In genomic region chr21:38809170-38809878, GRCh38 we compare ENCODE assay signal across 10 cellular contexts. TPM values are rescaled to one million over a fixed set of nuclear protein-coding genes. Genes with fewer than 3 reads are reported as not detected.
DNase-seq lines count a peak whose midpoint lies in the region; ATAC-seq, FAIRE-seq and TF ChIP-seq lines count a peak whose summit lies in the region.
"Had no signal": no experiment of that assay in that cellular context is flagged by ENCODE, and none has a peak within 500 bp of the region (broad histone marks: within the 10 kb centered on the region; RNA-seq: fewer than 3 reads in every experiment).

No MANE protein-coding gene starts in this region.

- SMC1A ChIA-PET in GM12878 (lab: Charles Lee; ENCODE audit: uncharacterized antibody, unreplicated experiment) = interaction anchor here (0.8 to 1.1 kb wide), 4 partner anchors 8 to 22 kb away, joined by 3 read pairs; no protein-coding TSS in a partner anchor

- in situ Hi-C loops in GM12878 (cut with MboI) = no loop called here

- H3K4me2 ChIP-seq in SK-N-SH = peak overlapping the region; percentile 26; the same call in 1 of the 2 replicates
- peak overlapping the region; percentile 31; the same call in 1 of the 2 replicates for H3K4me2 ChIP-seq in GM12878 (ENCODE audit: control insufficient read depth, insufficient read depth)

- POLR2A ChIA-PET in SK-N-SH (lab: Yijun Ruan, JAX) (interaction anchor here (1.1 to 2.4 kb wide), 4 partner anchors 11 to 332 kb away, joined by 3 to 13 read pairs (median 4); no protein-coding TSS in a partner anchor), GM12878 (lab: Charles Lee) (interaction anchor here (0.7 kb wide), 1 partner anchor 55 kb away, joined by 3 read pairs; no protein-coding TSS in a partner anchor)

- no peak for DNase-seq in SK-N-SH
- no peak for DNase-seq in GM12878 (ENCODE audit: low read depth, low spot score)
- no peak for DNase-seq in thoracic aorta (ENCODE audit: low spot score)
- DNase-seq in activated CD4-positive, alpha-beta T cell treated with anti-CD3 and anti-CD28 coated beads, Interleukin-2, amount 50 U/mL, for 48 hours = no peak
- no peak for DNase-seq in HTR-8/SVneo (ENCODE audit: insufficient read length, low spot score)
- DNase-seq: activated T-cell treated with anti-CD3 and anti-CD28 coated beads, Interleukin-2, amount 50 U/mL, for 24 hours; NCI-H1092 had no signal

- H3K4me1 ChIP-seq in SK-N-SH (ENCODE audit: control insufficient read depth in 1 of 2, insufficient read depth in 2 of 2, low read depth in 1 of 2, low read length in 1 of 2) (peaks cover 27 to 33% of the 10 kb centered on the region in 2 experiments), GM12878 (ENCODE audit: control insufficient read depth, insufficient read depth, low read length) (peaks cover 11% of the 10 kb centered on the region), liver (ENCODE audit: control insufficient read depth in 4 of 4, insufficient read depth in 4 of 4, low read length in 3 of 4) (peaks cover 4 to 33% (median 16%) of the 10 kb centered on the region in 4 donors), thoracic aorta (ENCODE audit: control insufficient read depth in 1 of 2, low read depth in 2 of 2) (peaks cover 26 to 66% of the 10 kb centered on the region in 2 donors)

- 83% methylated on average over 1 of the region's 2 CpGs for WGBS in SK-N-SH (ENCODE audit: low lambda C conversion rate)
- WGBS in GM12878 (ENCODE audit: insufficient coverage, insufficient replicate concordance, low lambda C conversion rate, missing lambda C conversion rate) = 21% methylated on average over 2 of the region's 2 CpGs
- WGBS in liver = 58% methylated on average over 2 of the region's 2 CpGs

- ATAC-seq in SK-N-SH treated with all-trans-retinoic acid at 6 μM for 48 hours (no peak), GM12878 (no peak), thoracic aorta (ENCODE audit: insufficient number of reproducible peaks, low FRiP score, low read depth) (no peak), HG03342 (IDR thresholded peaks at IDR 0.05; ENCODE audit: unreplicated experiment) (no peak)

- H3K27ac ChIP-seq in SK-N-SH (ENCODE audit: low read depth in 2 of 2, low read length in 1 of 2) (peak overlapping the region in 1 of 2 experiments; percentile 83; a peak in 3 of 4 replicates), GM12878 (ENCODE audit: control insufficient read depth, insufficient read depth) (no peak overlapping the region), liver (ENCODE audit: low read depth in 1 of 2, low read length in 2 of 2) (peak overlapping the region; percentile 95 to 99), thoracic aorta (peak overlapping the region; percentile 98)

- intact Hi-C loops in GM12878 (cut with micrococcal nuclease; ENCODE audit: unreplicated experiment) = no loop called here

- peaks cover 33 to 43% of the 10 kb centered on the region in 2 experiments for H3K36me3 ChIP-seq in SK-N-SH (replicated peaks in 1 of 2; ENCODE audit: control insufficient read depth in 1 of 2, insufficient read depth in 2 of 2, low read length in 1 of 2)
- peaks cover 0 to 2% of the 10 kb centered on the region in 2 experiments; a peak in 1 of 4 replicates for H3K36me3 ChIP-seq in GM12878 (ENCODE audit: control insufficient read depth in 2 of 2, insufficient read depth in 2 of 2, low read length in 1 of 2)
- peaks cover 11 to 43% (median 30%) of the 10 kb centered on the region in 4 donors for H3K36me3 ChIP-seq in liver (ENCODE audit: control insufficient read depth in 4 of 4, insufficient read depth in 3 of 4, low read depth in 1 of 4, low read length in 3 of 4)
- H3K36me3 ChIP-seq in thoracic aorta = peaks cover 20% of the 10 kb centered on the region

- H3K9me3 ChIP-seq in SK-N-SH = no peaks in the 10 kb centered on the region
- H3K9me3 ChIP-seq in GM12878 (replicated peaks; ENCODE audit: control insufficient read depth, insufficient read depth, low read length) = no peaks in the 10 kb centered on the region
- no peaks in the 10 kb centered on the region for H3K9me3 ChIP-seq in liver (ENCODE audit: control insufficient read depth in 4 of 4, low read length in 3 of 4)
- H3K9me3 ChIP-seq in thoracic aorta = no peaks in the 10 kb centered on the region

- FAIRE-seq in GM12878 (lab: Jason Lieb, UNC) = peak; percentile 44
- FAIRE-seq in HTR-8/SVneo (lab: Jason Lieb, UNC) = no peak

- H3K9me2 ChIP-seq in SK-N-SH = no peaks in the 10 kb centered on the region

- H3K27me3 ChIP-seq in SK-N-SH (ENCODE audit: insufficient read depth) (no peaks in the 10 kb centered on the region), GM12878 (replicated peaks in 1 of 2; ENCODE audit: control insufficient read depth in 2 of 2, insufficient read depth in 2 of 2, low read length in 1 of 2) (no peaks in the 10 kb centered on the region), liver (ENCODE audit: control insufficient read depth in 4 of 4, insufficient read depth in 4 of 4, low read length in 3 of 4) (no peaks in the 10 kb centered on the region), thoracic aorta (replicated peaks; ENCODE audit: insufficient read depth) (no peaks in the 10 kb centered on the region)

- no TSS peak for BruUV-seq in GM12878 (replicated peaks; lab: Mats Ljungman, UMichigan)

- H3K9ac ChIP-seq in SK-N-SH (no peak overlapping the region), GM12878 (ENCODE audit: control insufficient read depth, insufficient read depth, low read length) (no peak overlapping the region), liver (ENCODE audit: low read depth in 1 of 2, low read length in 2 of 2) (peak overlapping the region; percentile 30 to 100)

- peaks cover 26% of the 10 kb centered on the region for H4K20me1 ChIP-seq in SK-N-SH (ENCODE audit: insufficient read depth)
- H4K20me1 ChIP-seq in GM12878 (ENCODE audit: control insufficient read depth, insufficient read depth) = no peaks in the 10 kb centered on the region

- TF ChIP-seq RAD21 in SK-N-SH (IDR thresholded peaks at IDR 0.05; ENCODE audit: low read length) (no peak), GM12878 (IDR thresholded peaks at IDR 0.05; ENCODE audit: insufficient read depth, low read depth, low read length) (no peak), liver (IDR thresholded peaks at IDR 0.05) (no peak)

- RAD21 ChIA-PET in GM12878 (lab: Charles Lee; ENCODE audit: unreplicated experiment) = no interaction called here

- no peak for TF ChIP-seq POLR2A in GM12878 (IDR thresholded peaks at IDR 0.05; ENCODE audit: low read depth, low read length)

- no peak for TF ChIP-seq EP300 in SK-N-SH (IDR thresholded peaks at IDR 0.05; ENCODE audit: borderline replicate concordance in 1 of 2, low read depth in 1 of 2, low read length in 1 of 2)
- TF ChIP-seq EP300 in GM12878 (IDR thresholded peaks at IDR 0.05; ENCODE audit: borderline replicate concordance in 1 of 2, control insufficient read depth in 1 of 2, low read depth in 2 of 2, low read length in 2 of 2) = no peak

- H2AFZ ChIP-seq in SK-N-SH (ENCODE audit: low read depth) (no peak overlapping the region), GM12878 (ENCODE audit: control insufficient read depth, low read depth, low read length) (no peak overlapping the region)

- peaks cover 18% of the 10 kb centered on the region for H3F3A ChIP-seq in SK-N-SH (replicated peaks; ENCODE audit: insufficient read depth)

- CTCF ChIA-PET in SK-N-SH (lab: Yijun Ruan, JAX) (interaction anchor here (1.0 to 2.6 kb wide), 7 partner anchors 75 to 328 kb away, joined by 3 to 15 read pairs (median 4); no protein-coding TSS in a partner anchor), GM12878 (lab: Yijun Ruan, JAX) (interaction anchor here (0.7 to 2.3 kb wide), 2 partner anchors 11 to 59 kb away, joined by 3 to 5 read pairs; no protein-coding TSS in a partner anchor)

- H3K4me3 ChIP-seq in SK-N-SH (ENCODE audit: low read depth in 2 of 2, low read length in 1 of 2) (no peak overlapping the region; a peak in 1 of 4 replicates), GM12878 (no peak overlapping the region), liver (ENCODE audit: low read depth in 1 of 3, low read length in 3 of 3) (peak overlapping the region; percentile 75 to 93 (median 92)), thoracic aorta (peak overlapping the region; percentile 82)

- H3K79me2 ChIP-seq in SK-N-SH (ENCODE audit: insufficient read depth) (peaks cover 81% of the 10 kb centered on the region), GM12878 (ENCODE audit: control insufficient read depth, insufficient read depth, low read length) (no peaks in the 10 kb centered on the region)

- TF ChIP-seq CTCF in SK-N-SH (IDR thresholded peaks at IDR 0.05) (no peak), GM12878 (IDR thresholded peaks at IDR 0.05 in 2 of 3, conservative IDR thresholded peaks at IDR 0.05 in 1 of 3; ENCODE audit: control insufficient read depth in 2 of 3, extremely low read depth in 1 of 3, insufficient read depth in 1 of 3, low read depth in 3 of 3, low read length in 3 of 3) (no peak), liver (IDR thresholded peaks at IDR 0.05; ENCODE audit: low read depth, low read length, missing input control) (no peak), thoracic aorta (IDR thresholded peaks at IDR 0.05) (no peak)

RNA-seq across cellular contexts. Expression of gene ETS2, which starts 3.6 kb away (rescaled TPM):
- polyA plus RNA-seq in SK-N-SH (2012; rRNA removed) (14.2 and 16.3 TPM in 2 replicates), GM12878 (2011; rRNA removed) (2.7 and 4.7 TPM in 2 replicates), GM12878 (2014; fragmentation: Illumina TruSeq; extraction: Trizol) (6.5 and 7.8 TPM in 2 replicates), GM12878 (2014; fragmentation: Nextera tagmentation; extraction: Ambion mirVana) (1 to 10 TPM in 1 of 2 experiments, under 1 TPM in 1; 0.52 to 1.2 TPM), GM12878 (2014; rRNA removed) (5.4 and 6.4 TPM in 2 replicates), GM12878 (2016; fragmentation: Nextera tagmentation; extraction: Ambion mirVana) (1 to 10 TPM; 3.8 to 3.9 TPM), liver (10 to 100 TPM; 40.8 to 42.8 TPM)
- 11.4 and 13.6 TPM in 2 replicates for polyA plus RNA-seq in SK-N-SH (2012; cell fraction: cytosol; rRNA removed)
- polyA plus RNA-seq in SK-N-SH (2012; cell fraction: nucleus; rRNA removed) = 26.5 and 30.4 TPM in 2 replicates
- 2.2 and 2.7 TPM in 2 replicates for total RNA-seq in GM12878 (2013; cell fraction: nucleolus; rRNA removed)
- total RNA-seq in GM12878 (2014; rRNA removed) (3.1 and 3.4 TPM in 2 replicates), GM12878 (2014; rRNA removed; fragmentation: Illumina TruSeq; extraction: Trizol) (3.4 TPM in 2 replicates), GM12878 (2021) (8.6 and 10.1 TPM in 2 replicates), liver (10 to 100 TPM; 20.2 to 90.7 TPM), thoracic aorta (100 to 1,000 TPM; 120 to 226 TPM)
- 1.5 TPM for polyA plus RNA-seq in GM12878 (2011; ENCODE audit: low read depth)
- 3.7 TPM in 2 replicates for polyA plus RNA-seq in GM12878 (2011; cell fraction: cytosol; rRNA removed)
- polyA plus RNA-seq in GM12878 (2011; cell fraction: nucleus; rRNA removed) = 8.2 and 8.8 TPM in 2 replicates
- 2.3 and 3.3 TPM in 2 replicates for polyA plus RNA-seq in GM12878 (2012)
- 3.9 and 4.6 TPM in 2 replicates for polyA minus RNA-seq in GM12878 (2011; rRNA and poly(A)+ RNA removed)
- 3.6 TPM in 2 replicates for polyA minus RNA-seq in GM12878 (2011; cell fraction: cytosol; rRNA and poly(A)+ RNA removed)
- 3.4 and 6.3 TPM in 2 replicates for polyA minus RNA-seq in GM12878 (2011; cell fraction: nucleus; rRNA and poly(A)+ RNA removed)

Comparison
In these comparisons a context has a peak if more than half of its experiments do, and no peak if none do; other contexts are left out.
1. H3K4me3 ChIP-seq: peak in liver (3 of 3) and thoracic aorta (single experiment); none in SK-N-SH (0 of 2) and GM12878 (single experiment).
2. H3K9ac ChIP-seq: peak in liver (2 of 2); none in SK-N-SH (single experiment) and GM12878 (single experiment).